Comparison of ENCODE assay signal across 15 cellular contexts in the genomic region with DNA sequence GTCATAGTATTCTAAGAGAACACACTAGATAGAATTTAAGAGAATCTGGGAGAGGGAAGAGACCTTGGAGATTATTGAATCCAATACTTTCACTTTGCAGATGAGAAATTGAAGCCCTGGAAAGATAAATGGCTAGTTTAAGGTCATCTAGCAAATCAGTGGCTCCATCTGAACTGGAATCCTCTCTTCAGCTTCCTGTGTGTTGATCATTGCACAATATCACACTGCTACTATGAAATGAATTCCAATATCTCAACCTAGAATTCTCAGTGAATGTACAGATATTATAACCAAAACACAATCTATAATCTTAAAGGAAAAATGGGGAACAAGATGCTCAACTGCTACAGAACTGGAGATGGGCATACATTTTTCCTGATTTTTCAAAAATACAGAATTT. TPM values are rescaled to one million over a fixed set of nuclear protein-coding genes. Genes with fewer than 3 reads are reported as not detected.
A peak's percentile ranks its signal among the peaks of the same experiment; 100 is the strongest.
DNase-seq lines count a peak whose midpoint lies in the region; ATAC-seq, FAIRE-seq and TF ChIP-seq lines count a peak whose summit lies in the region.
"Had no signal": no experiment of that assay in that cellular context is flagged by ENCODE, and none has a peak within 500 bp of the region (broad histone marks: within the 10 kb centered on the region; RNA-seq: fewer than 3 reads in every experiment).

No MANE protein-coding gene starts in this region.

- no peak for ATAC-seq in HepG2
- ATAC-seq: CD8-positive, alpha-beta T cell had no signal

- no peaks in the 10 kb centered on the region for H3K36me3 ChIP-seq in adipocyte (ENCODE audit: control insufficient read depth, insufficient read depth, low read length, severe bottlenecking)
- H3K36me3 ChIP-seq in HepG2 (replicated peaks in 1 of 2; ENCODE audit: control insufficient read depth in 1 of 2, insufficient read depth in 2 of 2, low read length in 2 of 2) = no peaks in the 10 kb centered on the region

- BruUV-seq in HepG2 (replicated peaks; lab: Mats Ljungman, UMichigan) = no TSS peak

- POLR2A ChIA-PET in HepG2 (lab: Yijun Ruan, JAX) = no interaction called here

- no peaks in the 10 kb centered on the region for H3K79me2 ChIP-seq in HepG2 (ENCODE audit: insufficient read depth, low read length)

- no peaks in the 10 kb centered on the region for H3K9me3 ChIP-seq in adipocyte (ENCODE audit: control insufficient read depth, low read length)
- no peaks in the 10 kb centered on the region for H3K9me3 ChIP-seq in HepG2 (ENCODE audit: low read length)

- no peak overlapping the region for H3K27ac ChIP-seq in HepG2 (ENCODE audit: extremely low read length, insufficient read depth, low read length)

- CTCF ChIA-PET in HepG2 (lab: Yijun Ruan, JAX; ENCODE audit: low intra/inter-chr PET ratio, low total read pairs) = no interaction called here

- TF ChIP-seq CTCF in fibroblast of the aortic adventitia (IDR thresholded peaks at IDR 0.05; ENCODE audit: insufficient read depth, low read length) (no peak), HepG2 (CRISPR knock-in tag; IDR thresholded peaks at IDR 0.05) (no peak)

- in situ Hi-C loops in HepG2 (cut with HindIII; ENCODE audit: extremely low pct_ligation_motif_present, low pct_unique_long_range_greater_than_20kb) = no loop called here

- no peak overlapping the region for H3K4me2 ChIP-seq in HepG2 (ENCODE audit: low read depth, low read length)

- H3K4me3 ChIP-seq in adipocyte (ENCODE audit: low read length) (no peak overlapping the region), fibroblast of the aortic adventitia (ENCODE audit: low read depth, low read length) (no peak overlapping the region), HepG2 (replicated peaks in 1 of 3; ENCODE audit: insufficient read depth in 1 of 3, low read depth in 2 of 3, low read length in 3 of 3) (no peak overlapping the region)

- TF ChIP-seq POLR2A in HepG2 (IDR thresholded peaks at IDR 0.05; ENCODE audit: insufficient read depth in 1 of 2, low read depth in 2 of 2, low read length in 2 of 2) = no peak

- H3K4me1 ChIP-seq in adipocyte (ENCODE audit: control insufficient read depth, insufficient read depth, low read length) (peaks cover 10% of the 10 kb centered on the region), HepG2 (ENCODE audit: insufficient read depth, low read length) (no peaks in the 10 kb centered on the region)

- H2AFZ ChIP-seq in HepG2 (ENCODE audit: low read length) = no peak overlapping the region

- DNase-seq in GM03348 (ENCODE audit: low spot score) = peak; percentile 21
- DNase-seq in adipocyte (ENCODE audit: low read depth) = peak; percentile 49
- DNase-seq in fibroblast of the aortic adventitia (ENCODE audit: low read depth) = peak; percentile 11
- no peak for DNase-seq in HepG2 (ENCODE audit: low spot score)
- no peak for DNase-seq in Ammon's horn (ENCODE audit: low spot score)
- DNase-seq in hepatic stellate cell (ENCODE audit: low spot score) = no peak
- DNase-seq in AG20443 (ENCODE audit: low spot score) = no peak
- DNase-seq in NCI-H2171 treated with DMSO at 0.1 percent for 48 hours (lab: John Stamatoyannopoulos, UW) = no peak
- DNase-seq: CD8-positive, alpha-beta T cell; COR-L47; DND-41; GOT3; H9 had no signal

- no peaks in the 10 kb centered on the region for H4K20me1 ChIP-seq in HepG2 (ENCODE audit: insufficient read depth, low read length)

- H3K27me3 ChIP-seq in adipocyte (replicated peaks; ENCODE audit: control insufficient read depth, insufficient read depth, low read length) (no peaks in the 10 kb centered on the region), HepG2 (ENCODE audit: control insufficient read depth in 1 of 2, insufficient read depth in 2 of 2, low read length in 2 of 2) (no peaks in the 10 kb centered on the region)

- intact Hi-C loops in HepG2 (cut with micrococcal nuclease; ENCODE audit: unreplicated experiment) = no loop called here

- TF ChIP-seq RAD21 in HepG2 (CRISPR knock-in tag; IDR thresholded peaks at IDR 0.05) = no peak

- TF ChIP-seq EP300 in HepG2 (IDR thresholded peaks at IDR 0.05; ENCODE audit: low read depth in 2 of 2, low read length in 2 of 2) = no peak
- TF ChIP-seq EP300 in HepG2 (CRISPR knock-in tag; IDR thresholded peaks at IDR 0.05; ENCODE audit: borderline replicate concordance) = no peak

- H3K9ac ChIP-seq in adipocyte (ENCODE audit: low read length) = no peak overlapping the region
- H3K9ac ChIP-seq in HepG2 (ENCODE audit: insufficient read depth, low read depth, low read length) = no peak overlapping the region

- FAIRE-seq in HepG2 (lab: Jason Lieb, UNC) = no peak
- FAIRE-seq: A204.1, GM12891 had no signal

TF ChIP-seq in HepG2, 621 proteins besides CTCF, POLR2A, EP300 and RAD21:
- TF ChIP-seq ARNT2 (CRISPR knock-in tag; IDR thresholded peaks at IDR 0.05; ENCODE audit: low read depth) (no peak), CEBPB (IDR thresholded peaks at IDR 0.05; ENCODE audit: borderline replicate concordance, low read depth, low read length) (peak; percentile 88), NFE2L1 (CRISPR knock-in tag; IDR thresholded peaks at IDR 0.05; ENCODE audit: borderline replicate concordance) (no peak), FOXK2 (IDR thresholded peaks at IDR 0.05) (no peak), ZNF205 (CRISPR knock-in tag; IDR thresholded peaks at IDR 0.05) (no peak)
- TF ChIP-seq, protein P1, sequence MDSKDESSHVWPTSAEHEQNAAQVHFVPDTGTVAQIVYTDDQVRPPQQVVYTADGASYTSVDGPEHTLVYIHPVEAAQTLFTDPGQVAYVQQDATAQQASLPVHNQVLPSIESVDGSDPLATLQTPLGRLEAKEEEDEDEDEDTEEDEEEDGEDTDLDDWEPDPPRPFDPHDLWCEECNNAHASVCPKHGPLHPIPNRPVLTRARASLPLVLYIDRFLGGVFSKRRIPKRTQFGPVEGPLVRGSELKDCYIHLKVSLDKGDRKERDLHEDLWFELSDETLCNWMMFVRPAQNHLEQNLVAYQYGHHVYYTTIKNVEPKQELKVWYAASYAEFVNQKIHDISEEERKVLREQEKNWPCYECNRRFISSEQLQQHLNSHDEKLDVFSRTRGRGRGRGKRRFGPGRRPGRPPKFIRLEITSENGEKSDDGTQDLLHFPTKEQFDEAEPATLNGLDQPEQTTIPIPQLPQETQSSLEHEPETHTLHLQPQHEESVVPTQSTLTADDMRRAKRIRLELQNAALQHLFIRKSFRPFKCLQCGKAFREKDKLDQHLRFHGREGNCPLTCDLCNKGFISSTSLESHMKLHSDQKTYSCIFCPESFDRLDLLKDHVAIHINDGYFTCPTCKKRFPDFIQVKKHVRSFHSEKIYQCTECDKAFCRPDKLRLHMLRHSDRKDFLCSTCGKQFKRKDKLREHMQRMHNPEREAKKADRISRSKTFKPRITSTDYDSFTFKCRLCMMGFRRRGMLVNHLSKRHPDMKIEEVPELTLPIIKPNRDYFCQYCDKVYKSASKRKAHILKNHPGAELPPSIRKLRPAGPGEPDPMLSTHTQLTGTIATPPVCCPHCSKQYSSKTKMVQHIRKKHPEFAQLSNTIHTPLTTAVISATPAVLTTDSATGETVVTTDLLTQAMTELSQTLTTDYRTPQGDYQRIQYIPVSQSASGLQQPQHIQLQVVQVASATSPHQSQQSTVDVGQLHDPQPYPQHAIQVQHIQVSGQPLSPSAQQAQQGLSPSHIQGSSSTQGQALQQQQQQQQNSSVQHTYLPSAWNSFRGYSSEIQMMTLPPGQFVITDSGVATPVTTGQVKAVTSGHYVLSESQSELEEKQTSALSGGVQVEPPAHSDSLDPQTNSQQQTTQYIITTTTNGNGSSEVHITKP (CRISPR knock-in tag; IDR thresholded peaks at IDR 0.05; ENCODE audit: low read depth) = no peak

RNA-seq across cellular contexts. Expression of a gene that starts 44.1 kb away (rescaled TPM):
- total RNA-seq in fibroblast of the aortic adventitia (ENCODE audit: low replicate concordance) (55.9 and 136 TPM in 2 replicates), HepG2 (2016; rRNA removed; fragmentation: Illumina TruSeq; extraction: Trizol) (46.7 and 57.0 TPM in 2 replicates)
- 15.7 and 16.9 TPM in 2 replicates for total RNA-seq in HepG2 (2016; cell fraction: cytosol; rRNA removed; fragmentation: Illumina TruSeq; extraction: Trizol; ENCODE audit: low read depth)
- 47.7 and 61.6 TPM in 2 replicates for total RNA-seq in HepG2 (2016; cell fraction: insoluble cytoplasmic fraction; rRNA removed; fragmentation: Illumina TruSeq; extraction: Trizol)
- 26.9 and 31.6 TPM in 2 replicates for total RNA-seq in HepG2 (2016; cell fraction: membrane; rRNA removed; fragmentation: Illumina TruSeq; extraction: Trizol)
- total RNA-seq in HepG2 (2016; cell fraction: nucleus; rRNA removed; fragmentation: Illumina TruSeq; extraction: Trizol) = 25.3 and 27.8 TPM in 2 replicates
- 24.8 and 32.9 TPM in 2 replicates for polyA plus RNA-seq in HepG2 (2011; rRNA removed)
- polyA plus RNA-seq in HepG2 (2011; cell fraction: cytosol; rRNA removed) = 23.0 and 23.6 TPM in 2 replicates
- polyA plus RNA-seq in HepG2 (2011; cell fraction: nucleus; rRNA removed) = 11.6 and 13.3 TPM in 2 replicates
- 31.4 and 34.4 TPM in 2 replicates for polyA plus RNA-seq in HepG2 (2012)
- 13.8 and 18.6 TPM in 2 replicates for polyA plus RNA-seq in HepG2 (2016; cell fraction: cytosol; fragmentation: Illumina TruSeq; extraction: Trizol; ENCODE audit: low read depth)
- polyA plus RNA-seq in HepG2 (2016; cell fraction: insoluble cytoplasmic fraction; fragmentation: Illumina TruSeq; extraction: Trizol; ENCODE audit: low read depth) = 63.7 and 70.8 TPM in 2 replicates
- polyA plus RNA-seq in HepG2 (2016; cell fraction: membrane; fragmentation: Illumina TruSeq; extraction: Trizol; ENCODE audit: low read depth) = 22.8 and 24.5 TPM in 2 replicates
- polyA plus RNA-seq in HepG2 (2016; cell fraction: nucleus; fragmentation: Illumina TruSeq; extraction: Trizol; ENCODE audit: insufficient read depth, low read depth) = 32.8 and 35.9 TPM in 2 replicates
- polyA minus RNA-seq in HepG2 (2011; rRNA and poly(A)+ RNA removed; ENCODE audit: low replicate concordance) = 6.5 and 9.0 TPM in 2 replicates
- 12.6 and 13.5 TPM in 2 replicates for polyA minus RNA-seq in HepG2 (2011; cell fraction: cytosol; rRNA and poly(A)+ RNA removed)
- polyA minus RNA-seq in HepG2 (2011; cell fraction: nucleus; rRNA and poly(A)+ RNA removed) = 17.9 and 20.6 TPM in 2 replicates

Comparison
In these comparisons a context has a peak if more than half of its experiments do, and no peak if none do; other contexts are left out.
1. DNase-seq: peak in GM03348 (single experiment), adipocyte (single experiment) and fibroblast of the aortic adventitia (single experiment); none in HepG2 (single experiment), Ammon's horn (single experiment), hepatic stellate cell (single experiment), AG20443 (single experiment) and NCI-H2171 treated with DMSO at 0.1 percent for 48 hours (single experiment).